ENCODE assay signal across 30 cellular contexts in genomic region chr7:150511039-150511438, GRCh38. TPM values are rescaled to one million over a fixed set of nuclear protein-coding genes. Genes with fewer than 3 reads are reported as not detected.
DNase-seq lines count a peak whose midpoint lies in the region; ATAC-seq and TF ChIP-seq lines count a peak whose summit lies in the region.
"Had no signal": no experiment of that assay in that cellular context is flagged by ENCODE, and none has a peak within 500 bp of the region (broad histone marks: within the 10 kb centered on the region; RNA-seq: fewer than 3 reads in every experiment).

No MANE protein-coding gene starts in this region.

- no peaks in the 10 kb centered on the region for H3K79me2 ChIP-seq in trophoblast cell (ENCODE audit: control insufficient read depth, insufficient read depth, low read length, poor library complexity)

- DNase-seq in activated T-cell treated with anti-CD3 and anti-CD28 coated beads, Interleukin-2, amount 50 U/mL, for 24 hours = no peak
- no peak for DNase-seq in activated T-cell treated with anti-CD3 and anti-CD28 coated beads, Interleukin-2, amount 50 U/mL, for 48 hours
- no peak for DNase-seq in activated naive CD4-positive, alpha-beta T cell treated with anti-CD3 and anti-CD28 coated beads, Interleukin-2, amount 50 U/mL, for 72 hours (ENCODE audit: low spot score in 2 of 2)
- no peak for DNase-seq in natural killer cell
- DNase-seq in trophoblast cell = no peak
- DNase-seq in psoas muscle = no peak
- DNase-seq: activated B cell treated with CpG ODN at 0.5 μM for 24 hours; activated CD8-positive, alpha-beta memory T cell treated with anti-CD3 and anti-CD28 coated beads for 24 hours; adrenal gland; central memory CD4-positive, alpha-beta T cell; DMS153; endodermal cell; glutamatergic neuron; KG1; MM.1S; NCI-H1105 treated with DMSO at 0.1 percent for 48 hours; NCI-H187 treated with DMSO at 0.1 percent for 48 hours; NCI-H2171; NCI-H510A; right cardiac atrium; RPMI8226; spleen; stimulated activated CD8-positive, alpha-beta memory T cell treated with anti-CD3 and anti-CD28 coated beads, Interleukin-4, amount 100 ng/mL, for 48 hours had no signal

- peaks cover 11% of the 10 kb centered on the region for H3K36me3 Mint-ChIP-seq in activated T-cell treated with anti-CD3 and anti-CD28 coated beads, Interleukin-2, amount 50 U/mL, for 24 hours (ENCODE audit: low read depth)
- peaks cover 10 to 39% of the 10 kb centered on the region in 2 donors for H3K36me3 Mint-ChIP-seq in activated naive CD4-positive, alpha-beta T cell treated with anti-CD3 and anti-CD28 coated beads, Interleukin-2, amount 50 U/mL, for 72 hours
- peaks cover 30% of the 10 kb centered on the region for H3K36me3 Mint-ChIP-seq in natural killer cell
- H3K36me3 Mint-ChIP-seq: memory B cell had no signal

- H3K27ac Mint-ChIP-seq in activated T-cell treated with anti-CD3 and anti-CD28 coated beads, Interleukin-2, amount 50 U/mL, for 24 hours = peak overlapping the region; percentile 51
- H3K27ac Mint-ChIP-seq in activated naive CD4-positive, alpha-beta T cell treated with anti-CD3 and anti-CD28 coated beads, Interleukin-2, amount 50 U/mL, for 72 hours = peak overlapping the region; percentile 85 to 96
- H3K27ac Mint-ChIP-seq in natural killer cell = peak overlapping the region; percentile 96 to 100
- H3K27ac Mint-ChIP-seq: activated B cell treated with CpG ODN at 0.5 μM for 24 hours, endodermal cell, memory B cell had no signal

- TF ChIP-seq CTCF in natural killer cell (IDR thresholded peaks at IDR 0.05) = no peak
- no peak for TF ChIP-seq CTCF in psoas muscle (IDR thresholded peaks at IDR 0.05)

- intact Hi-C loops in natural killer cell (cut with micrococcal nuclease) (no loop called here), psoas muscle (cut with DNase I) (no loop called here)

- no peak overlapping the region for H2AFZ ChIP-seq in trophoblast cell (ENCODE audit: insufficient read depth, low read length, poor library complexity)

- H3K27me3 ChIP-seq in trophoblast cell (ENCODE audit: insufficient read depth, low read length) (no peaks in the 10 kb centered on the region), psoas muscle (ENCODE audit: insufficient read depth in 3 of 3, low read length in 2 of 3) (no peaks in the 10 kb centered on the region)
- H3K27me3 ChIP-seq: adrenal gland, SJSA1, spleen, tibial nerve had no signal

- H3K9me3 ChIP-seq in KOPT-K1 (ENCODE audit: insufficient read depth, low read length, poor library complexity, severe bottlenecking) (peaks cover 20% of the 10 kb centered on the region), trophoblast cell (ENCODE audit: insufficient read depth, low read depth, low read length) (no peaks in the 10 kb centered on the region), psoas muscle (no peaks in the 10 kb centered on the region)
- H3K9me3 ChIP-seq: A549, adrenal gland, SJSA1, spleen, tibial nerve had no signal

- H3K79me1 ChIP-seq in trophoblast cell (ENCODE audit: low read length) = no peaks in the 10 kb centered on the region

- H3K18ac ChIP-seq in trophoblast cell (ENCODE audit: low read length) = no peak overlapping the region

- H3K9ac ChIP-seq in trophoblast cell (ENCODE audit: low read length) = no peak overlapping the region

- no peak overlapping the region for H2BK120ac ChIP-seq in trophoblast cell (ENCODE audit: insufficient read depth, low read length, poor library complexity)

- no peak overlapping the region for H3K14ac ChIP-seq in trophoblast cell (ENCODE audit: low read length)

- no peaks in the 10 kb centered on the region for H3K27me3 Mint-ChIP-seq in activated T-cell treated with anti-CD3 and anti-CD28 coated beads, Interleukin-2, amount 50 U/mL, for 24 hours
- no peaks in the 10 kb centered on the region for H3K27me3 Mint-ChIP-seq in natural killer cell (ENCODE audit: low read depth in 2 of 2)

- no peak overlapping the region for H3K4me2 ChIP-seq in trophoblast cell (ENCODE audit: low read length)
- H3K4me2 ChIP-seq: A549 had no signal

- peak overlapping the region; percentile 4 for H3K27ac ChIP-seq in KOPT-K1 (ENCODE audit: low read depth, low read length, poor library complexity, severe bottlenecking)
- no peak overlapping the region for H3K27ac ChIP-seq in trophoblast cell (ENCODE audit: low read depth, low read length)
- no peak overlapping the region for H3K27ac ChIP-seq in psoas muscle
- H3K27ac ChIP-seq: A549, adrenal gland, SJSA1, tibial nerve had no signal

- H3K4ac ChIP-seq in trophoblast cell (ENCODE audit: low read depth, low read length) = no peak overlapping the region

- peak overlapping the region; percentile 6 for H3K4me3 Mint-ChIP-seq in activated T-cell treated with anti-CD3 and anti-CD28 coated beads, Interleukin-2, amount 50 U/mL, for 24 hours
- peak overlapping the region; percentile 57 for H3K4me3 Mint-ChIP-seq in natural killer cell
- H3K4me3 Mint-ChIP-seq: activated B cell treated with CpG ODN at 0.5 μM for 24 hours, endodermal cell, memory B cell had no signal

- peak in 1 of 2 donors; percentile 7 for ATAC-seq in activated naive CD4-positive, alpha-beta T cell treated with anti-CD3 and anti-CD28 coated beads, Interleukin-2, amount 50 U/mL, for 72 hours
- ATAC-seq in natural killer cell = peak in 2 of 3 donors; percentile 18 to 38
- ATAC-seq in psoas muscle = no peak
- no peak for ATAC-seq in GM18520 (IDR thresholded peaks at IDR 0.05; ENCODE audit: unreplicated experiment)
- ATAC-seq: A549, right cardiac atrium had no signal

- H2BK5ac ChIP-seq in trophoblast cell (ENCODE audit: low read depth, low read length, poor library complexity) = no peak overlapping the region

- H4K12ac ChIP-seq in trophoblast cell (ENCODE audit: low read depth, low read length) = no peak overlapping the region

- H3K36me3 ChIP-seq in KOPT-K1 (ENCODE audit: insufficient read depth, low read length) (no peaks in the 10 kb centered on the region; the same call in 1 of the 2 replicates), trophoblast cell (ENCODE audit: control insufficient read depth in 1 of 2, insufficient read depth in 2 of 2, low read length in 2 of 2) (no peaks in the 10 kb centered on the region), psoas muscle (ENCODE audit: insufficient read depth in 1 of 2, low read depth in 1 of 2) (no peaks in the 10 kb centered on the region)
- H3K36me3 ChIP-seq: adrenal gland, SJSA1, spleen, tibial nerve had no signal

- H4K91ac ChIP-seq in trophoblast cell (ENCODE audit: low read depth, low read length) = no peak overlapping the region

- H4K8ac ChIP-seq in trophoblast cell (ENCODE audit: low read depth, low read length) = no peak overlapping the region

- no peak overlapping the region for H3K23ac ChIP-seq in trophoblast cell (ENCODE audit: low read length)

- H3K4me3 ChIP-seq in trophoblast cell (ENCODE audit: low read depth, low read length) (no peak overlapping the region), psoas muscle (no peak overlapping the region)
- H3K4me3 ChIP-seq: A549, adrenal gland, SJSA1, spleen, tibial nerve had no signal

- H3K4me1 ChIP-seq in trophoblast cell (ENCODE audit: control insufficient read depth in 1 of 2, insufficient read depth in 2 of 2, low read length in 2 of 2) = no peaks in the 10 kb centered on the region
- H3K4me1 ChIP-seq in psoas muscle = no peaks in the 10 kb centered on the region
- H3K4me1 ChIP-seq: A549, adrenal gland, SJSA1, tibial nerve had no signal

- no CpG with 5 or more reads among the region's 2 CpGs for WGBS in trophoblast cell (ENCODE audit: extremely low coverage, insufficient coverage, insufficient read length)
- 67 to 69% (median 69%) methylated on average over 2 of the region's 2 CpGs for WGBS in psoas muscle, 3 donors

- H2AK5ac ChIP-seq in trophoblast cell (ENCODE audit: low read length) = no peak overlapping the region

- peaks cover 81% of the 10 kb centered on the region for H3K4me1 Mint-ChIP-seq in activated T-cell treated with anti-CD3 and anti-CD28 coated beads, Interleukin-2, amount 50 U/mL, for 24 hours (ENCODE audit: low read depth)
- H3K4me1 Mint-ChIP-seq in natural killer cell = peaks cover 83 to 84% of the 10 kb centered on the region in 2 donors
- H3K4me1 Mint-ChIP-seq: endodermal cell had no signal

- H2BK12ac ChIP-seq in trophoblast cell (ENCODE audit: low read length) = no peak overlapping the region

- peaks cover 2% of the 10 kb centered on the region for H3K9me3 Mint-ChIP-seq in activated T-cell treated with anti-CD3 and anti-CD28 coated beads, Interleukin-2, amount 50 U/mL, for 24 hours
- peaks cover 3 to 20% of the 10 kb centered on the region in 2 donors for H3K9me3 Mint-ChIP-seq in activated naive CD4-positive, alpha-beta T cell treated with anti-CD3 and anti-CD28 coated beads, Interleukin-2, amount 50 U/mL, for 72 hours
- H3K9me3 Mint-ChIP-seq in natural killer cell = peaks cover 0 to 9% of the 10 kb centered on the region in 2 donors

RNA-seq across cellular contexts. Expression of gene GIMAP7, which starts 3.6 kb away (rescaled TPM):
- total RNA-seq in activated naive CD4-positive, alpha-beta T cell treated with anti-CD3 and anti-CD28 coated beads, Interleukin-2, amount 50 U/mL, for 72 hours = 10 to 100 TPM; 32.2 to 79.9 TPM
- total RNA-seq in natural killer cell (100 to 1,000 TPM in 1 of 3 donors, 10 to 100 TPM in 2; 66.3 to 100 (median 67.6) TPM), psoas muscle (10 to 100 TPM; 10.7 to 17.7 (median 11.4) TPM)
- not detected in 2 replicates for polyA plus RNA-seq in trophoblast cell (2013)
- polyA plus RNA-seq in psoas muscle = 10 to 100 TPM; 15.0 to 23.7 (median 21.1) TPM
- total RNA-seq: activated B cell treated with CpG ODN at 0.5 μM for 24 hours, endodermal cell, H4, SJSA1 had no signal
- polyA plus RNA-seq: A549 had no signal

RNA-seq across cellular contexts. Expression of gene GIMAP4, which starts 56.2 kb away (rescaled TPM):
- 100 to 1,000 TPM; 202 to 336 TPM for total RNA-seq in activated naive CD4-positive, alpha-beta T cell treated with anti-CD3 and anti-CD28 coated beads, Interleukin-2, amount 50 U/mL, for 72 hours
- 100 to 1,000 TPM; 105 to 215 (median 124) TPM for total RNA-seq in natural killer cell
- polyA plus RNA-seq in trophoblast cell (2013) = 0.03 TPM in 1 of 2 replicates, not detected in the other
- total RNA-seq in psoas muscle = 10 to 100 TPM; 14.2 to 36.4 (median 15.1) TPM
- 10 to 100 TPM; 13.6 to 21.7 (median 15.0) TPM for polyA plus RNA-seq in psoas muscle
- total RNA-seq: SJSA1 had no signal
- polyA plus RNA-seq: A549 had no signal

Comparison
In these comparisons a context has a peak if more than half of its experiments do, and no peak if none do; other contexts are left out.
1. ATAC-seq: peak in natural killer cell (2 of 3); none in psoas muscle (0 of 4) and GM18520 (single experiment).
2. Peak in every context shown above with its lines, with median percentiles within 50 percentile points of each other: H3K27ac Mint-ChIP-seq.